26 cellular contexts compared by ENCODE assay signal in genomic region chr9:13090588-13090987, GRCh38.
DNase-seq lines count a peak whose midpoint lies in the region; ATAC-seq, FAIRE-seq and TF ChIP-seq lines count a peak whose summit lies in the region.
"Had no signal": no experiment of that assay in that cellular context is flagged by ENCODE, and none has a peak within 500 bp of the region (broad histone marks: within the 10 kb centered on the region; RNA-seq: fewer than 3 reads in every experiment).

No MANE protein-coding gene starts in this region.

- no peaks in the 10 kb centered on the region for H3K27me3 ChIP-seq in small intestine (ENCODE audit: control insufficient read depth in 2 of 2, insufficient read depth in 2 of 2, low read length in 2 of 2)
- H3K27me3 ChIP-seq: Peyer's patch, SJCRH30 had no signal

- H3K4me3 ChIP-seq in small intestine (ENCODE audit: low read depth in 1 of 2, low read length in 2 of 2), result no peak overlapping the region
- H3K4me3 ChIP-seq: MG63, Peyer's patch, SJCRH30 had no signal

- no peak for TF ChIP-seq CTCF in progenitor cell of endocrine pancreas (IDR thresholded peaks at IDR 0.05; ENCODE audit: unreplicated experiment)

- no peak overlapping the region for H3K4me3 Mint-ChIP-seq in progenitor cell of endocrine pancreas (ENCODE audit: low read depth)
- H3K4me3 Mint-ChIP-seq: CD8-positive, alpha-beta memory T cell had no signal

- H3K27me3 Mint-ChIP-seq in progenitor cell of endocrine pancreas, result no peaks in the 10 kb centered on the region
- H3K27me3 Mint-ChIP-seq: CD8-positive, alpha-beta memory T cell had no signal

- peak overlapping the region; percentile 59 for H3K27ac Mint-ChIP-seq in progenitor cell of endocrine pancreas
- H3K27ac Mint-ChIP-seq: CD8-positive, alpha-beta memory T cell had no signal

- no peaks in the 10 kb centered on the region for H3K36me3 Mint-ChIP-seq in progenitor cell of endocrine pancreas (ENCODE audit: insufficient read depth)
- H3K36me3 Mint-ChIP-seq: CD8-positive, alpha-beta memory T cell had no signal

- FAIRE-seq in TTC549 (lab: Jason Lieb, UNC), result peak; percentile 33
- FAIRE-seq in small intestine (lab: Jason Lieb, UNC), result no peak
- FAIRE-seq: G401.6, GM12892, GM18507, H1 had no signal

- H3K9me3 ChIP-seq in small intestine (ENCODE audit: control insufficient read depth, low read depth), result no peaks in the 10 kb centered on the region
- H3K9me3 ChIP-seq: MG63, Peyer's patch, SJCRH30 had no signal

- no peak overlapping the region for H3K27ac ChIP-seq in small intestine (ENCODE audit: low read depth in 1 of 2, low read length in 1 of 2)
- H3K27ac ChIP-seq: C4-2B, Peyer's patch, SJCRH30 had no signal

- no peaks in the 10 kb centered on the region for H3K36me3 ChIP-seq in small intestine (ENCODE audit: control insufficient read depth in 2 of 2, insufficient read depth in 2 of 2, low read length in 2 of 2)
- H3K36me3 ChIP-seq: MG63, Peyer's patch, SJCRH30 had no signal

- WGBS in small intestine, 3 donors, result 41 to 44% (median 42%) methylated on average over 3 of the region's 3 CpGs

- ATAC-seq in left lobe of liver, result peak; percentile 57
- ATAC-seq: HCT116 had no signal

- H3K4me1 ChIP-seq in small intestine (ENCODE audit: control insufficient read depth in 2 of 2, insufficient read depth in 1 of 2, low read depth in 1 of 2, low read length in 1 of 2), result no peaks in the 10 kb centered on the region
- H3K4me1 ChIP-seq: Peyer's patch, SJCRH30 had no signal

- no peaks in the 10 kb centered on the region for H3K9me3 Mint-ChIP-seq in progenitor cell of endocrine pancreas (ENCODE audit: low read depth)

- H3K4me1 Mint-ChIP-seq in progenitor cell of endocrine pancreas (ENCODE audit: low read depth), result peaks cover 6% of the 10 kb centered on the region
- H3K4me1 Mint-ChIP-seq: CD8-positive, alpha-beta memory T cell had no signal

- DNase-seq in dermis blood vessel endothelial cell (peak; percentile 33), left lobe of liver (ENCODE audit: low spot score) (no peak), progenitor cell of endocrine pancreas (ENCODE audit: low spot score, unreplicated experiment) (no peak), NCI-H1417 (lab: John Stamatoyannopoulos, UW) (no peak), KG1 (lab: John Stamatoyannopoulos, UW) (no peak), small intestine (no peak)
- no peak for DNase-seq in activated CD8-positive, alpha-beta memory T cell treated with anti-CD3 and anti-CD28 coated beads, Interleukin-2, amount 50 U/mL, for 48 hours
- DNase-seq: Calu3; CD8-positive, alpha-beta memory T cell; DMS153; MG63; NCI-H1048; NCI-H1436; NCI-H187 treated with DMSO at 0.1 percent for 48 hours; NCI-H2107; NCI-H2227 treated with DMSO at 0.1 percent for 48 hours; NCI-H510A; Peyer's patch; SJCRH30 had no signal
